In the genomic region with DNA sequence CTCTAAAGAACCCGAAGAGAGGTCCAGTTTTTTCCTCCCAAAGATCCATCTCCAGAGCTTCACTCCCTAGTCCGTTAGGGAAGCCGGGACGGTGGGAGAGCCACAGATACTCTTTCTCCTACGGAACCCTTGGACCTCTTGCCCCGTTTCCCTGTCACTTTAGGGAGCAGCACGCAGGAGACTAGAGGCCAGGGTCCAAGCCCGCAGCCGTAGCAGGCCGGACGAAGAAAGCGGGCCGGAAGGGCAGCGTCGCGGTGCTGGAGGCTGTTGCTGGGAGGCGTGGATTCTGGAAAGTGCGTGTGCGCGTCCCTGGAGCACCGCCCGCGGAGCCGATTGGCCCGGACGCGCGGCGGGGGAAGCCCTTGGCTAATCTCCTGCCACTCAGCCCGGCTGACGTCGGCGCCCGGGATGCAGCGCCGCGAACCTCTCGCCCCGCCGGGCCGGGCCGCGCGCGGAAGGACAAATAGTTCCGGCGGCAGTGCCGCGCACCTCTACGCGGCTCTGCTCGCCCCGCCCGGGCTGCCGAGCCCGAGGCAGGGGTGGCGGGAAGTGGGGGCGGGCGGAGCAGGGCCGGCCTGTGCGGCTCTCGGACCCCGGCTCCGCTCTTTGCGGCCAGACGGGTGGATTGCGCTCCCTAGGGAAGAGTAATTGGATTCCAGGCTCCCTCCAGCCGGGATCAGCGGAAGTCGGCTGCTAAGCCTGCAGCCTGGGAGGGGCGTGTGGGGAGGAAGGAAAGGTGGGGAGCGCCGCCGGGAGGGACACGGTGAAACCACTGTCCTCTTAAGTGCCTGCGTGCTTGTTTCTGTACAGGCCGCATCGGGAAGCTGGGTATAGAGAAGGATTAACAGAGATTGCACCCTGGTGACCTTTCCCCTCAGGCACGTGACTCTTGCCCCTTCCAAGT, we compare ENCODE assay signal across 1 cellular context.
TF ChIP-seq lines count a peak whose summit lies in the region.

No MANE protein-coding gene starts in this region.

TF ChIP-seq in SK-N-SH, 30 proteins besides CTCF, POLR2A, EP300 and RAD21 (continued from another document):
- TF ChIP-seq, protein P1, sequence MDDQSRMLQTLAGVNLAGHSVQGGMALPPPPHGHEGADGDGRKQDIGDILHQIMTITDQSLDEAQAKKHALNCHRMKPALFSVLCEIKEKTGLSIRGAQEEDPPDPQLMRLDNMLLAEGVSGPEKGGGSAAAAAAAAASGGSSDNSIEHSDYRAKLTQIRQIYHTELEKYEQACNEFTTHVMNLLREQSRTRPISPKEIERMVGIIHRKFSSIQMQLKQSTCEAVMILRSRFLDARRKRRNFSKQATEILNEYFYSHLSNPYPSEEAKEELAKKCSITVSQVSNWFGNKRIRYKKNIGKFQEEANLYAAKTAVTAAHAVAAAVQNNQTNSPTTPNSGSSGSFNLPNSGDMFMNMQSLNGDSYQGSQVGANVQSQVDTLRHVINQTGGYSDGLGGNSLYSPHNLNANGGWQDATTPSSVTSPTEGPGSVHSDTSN (IDR thresholded peaks at IDR 0.05) = peak; percentile 97
- TF ChIP-seq, protein P2, sequence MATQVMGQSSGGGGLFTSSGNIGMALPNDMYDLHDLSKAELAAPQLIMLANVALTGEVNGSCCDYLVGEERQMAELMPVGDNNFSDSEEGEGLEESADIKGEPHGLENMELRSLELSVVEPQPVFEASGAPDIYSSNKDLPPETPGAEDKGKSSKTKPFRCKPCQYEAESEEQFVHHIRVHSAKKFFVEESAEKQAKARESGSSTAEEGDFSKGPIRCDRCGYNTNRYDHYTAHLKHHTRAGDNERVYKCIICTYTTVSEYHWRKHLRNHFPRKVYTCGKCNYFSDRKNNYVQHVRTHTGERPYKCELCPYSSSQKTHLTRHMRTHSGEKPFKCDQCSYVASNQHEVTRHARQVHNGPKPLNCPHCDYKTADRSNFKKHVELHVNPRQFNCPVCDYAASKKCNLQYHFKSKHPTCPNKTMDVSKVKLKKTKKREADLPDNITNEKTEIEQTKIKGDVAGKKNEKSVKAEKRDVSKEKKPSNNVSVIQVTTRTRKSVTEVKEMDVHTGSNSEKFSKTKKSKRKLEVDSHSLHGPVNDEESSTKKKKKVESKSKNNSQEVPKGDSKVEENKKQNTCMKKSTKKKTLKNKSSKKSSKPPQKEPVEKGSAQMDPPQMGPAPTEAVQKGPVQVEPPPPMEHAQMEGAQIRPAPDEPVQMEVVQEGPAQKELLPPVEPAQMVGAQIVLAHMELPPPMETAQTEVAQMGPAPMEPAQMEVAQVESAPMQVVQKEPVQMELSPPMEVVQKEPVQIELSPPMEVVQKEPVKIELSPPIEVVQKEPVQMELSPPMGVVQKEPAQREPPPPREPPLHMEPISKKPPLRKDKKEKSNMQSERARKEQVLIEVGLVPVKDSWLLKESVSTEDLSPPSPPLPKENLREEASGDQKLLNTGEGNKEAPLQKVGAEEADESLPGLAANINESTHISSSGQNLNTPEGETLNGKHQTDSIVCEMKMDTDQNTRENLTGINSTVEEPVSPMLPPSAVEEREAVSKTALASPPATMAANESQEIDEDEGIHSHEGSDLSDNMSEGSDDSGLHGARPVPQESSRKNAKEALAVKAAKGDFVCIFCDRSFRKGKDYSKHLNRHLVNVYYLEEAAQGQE (IDR thresholded peaks at IDR 0.05; ENCODE audit: low read depth, low read length) = 0 out of 2 replicates have a peak, but pooled peaks have one; percentile 23
- TF ChIP-seq YY1 (IDR thresholded peaks at IDR 0.05; ENCODE audit: low read depth) = peak; percentile 71
- peak; percentile 51 for TF ChIP-seq NRF1 (IDR thresholded peaks at IDR 0.05; ENCODE audit: low read depth, low read length)
- peak; percentile 56 for TF ChIP-seq GABPA (IDR thresholded peaks at IDR 0.05; ENCODE audit: low read depth)
- peak; percentile 83 for TF ChIP-seq TAF1 (IDR thresholded peaks at IDR 0.05; ENCODE audit: borderline replicate concordance, low read depth, low read length)
- TF ChIP-seq SIN3A (IDR thresholded peaks at IDR 0.05; ENCODE audit: borderline replicate concordance, low read depth, low read length) = no peak
- TF ChIP-seq TEAD4 (IDR thresholded peaks at IDR 0.05; ENCODE audit: borderline replicate concordance, insufficient read depth) = peak; percentile 48; the same call in 1 of the 2 replicates
- TF ChIP-seq CHD2 (IDR thresholded peaks at IDR 0.05; ENCODE audit: low read length, partially characterized antibody) = peak; percentile 93
- TF ChIP-seq, protein P3, sequence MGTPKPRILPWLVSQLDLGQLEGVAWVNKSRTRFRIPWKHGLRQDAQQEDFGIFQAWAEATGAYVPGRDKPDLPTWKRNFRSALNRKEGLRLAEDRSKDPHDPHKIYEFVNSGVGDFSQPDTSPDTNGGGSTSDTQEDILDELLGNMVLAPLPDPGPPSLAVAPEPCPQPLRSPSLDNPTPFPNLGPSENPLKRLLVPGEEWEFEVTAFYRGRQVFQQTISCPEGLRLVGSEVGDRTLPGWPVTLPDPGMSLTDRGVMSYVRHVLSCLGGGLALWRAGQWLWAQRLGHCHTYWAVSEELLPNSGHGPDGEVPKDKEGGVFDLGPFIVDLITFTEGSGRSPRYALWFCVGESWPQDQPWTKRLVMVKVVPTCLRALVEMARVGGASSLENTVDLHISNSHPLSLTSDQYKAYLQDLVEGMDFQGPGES (IDR thresholded peaks at IDR 0.05; ENCODE audit: low read depth, low read length) = no peak
- TF ChIP-seq SMC3 (IDR thresholded peaks at IDR 0.05; ENCODE audit: low read depth, low read length) = no peak
- peak; percentile 45; the same call in 1 of the 2 replicates for TF ChIP-seq NFIC (IDR thresholded peaks at IDR 0.05; ENCODE audit: borderline replicate concordance)
- TF ChIP-seq MXI1 (IDR thresholded peaks at IDR 0.05; ENCODE audit: low read depth, low read length) = peak; percentile 71
- TF ChIP-seq TCF12 (IDR thresholded peaks at IDR 0.05) = peak; percentile 8; the same call in 1 of the 2 replicates
- TF ChIP-seq EZH2phosphoT487 (IDR thresholded peaks at IDR 0.05; ENCODE audit: borderline replicate concordance, low read depth) = no peak
- no peak for TF ChIP-seq FOXM1 (IDR thresholded peaks at IDR 0.05; ENCODE audit: low read depth)
- TF ChIP-seq, protein P4, sequence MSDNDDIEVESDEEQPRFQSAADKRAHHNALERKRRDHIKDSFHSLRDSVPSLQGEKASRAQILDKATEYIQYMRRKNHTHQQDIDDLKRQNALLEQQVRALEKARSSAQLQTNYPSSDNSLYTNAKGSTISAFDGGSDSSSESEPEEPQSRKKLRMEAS (IDR thresholded peaks at IDR 0.05; ENCODE audit: low read depth) = peak; percentile 88
